ENCODE assay signal across 10 cellular contexts in the genomic region with DNA sequence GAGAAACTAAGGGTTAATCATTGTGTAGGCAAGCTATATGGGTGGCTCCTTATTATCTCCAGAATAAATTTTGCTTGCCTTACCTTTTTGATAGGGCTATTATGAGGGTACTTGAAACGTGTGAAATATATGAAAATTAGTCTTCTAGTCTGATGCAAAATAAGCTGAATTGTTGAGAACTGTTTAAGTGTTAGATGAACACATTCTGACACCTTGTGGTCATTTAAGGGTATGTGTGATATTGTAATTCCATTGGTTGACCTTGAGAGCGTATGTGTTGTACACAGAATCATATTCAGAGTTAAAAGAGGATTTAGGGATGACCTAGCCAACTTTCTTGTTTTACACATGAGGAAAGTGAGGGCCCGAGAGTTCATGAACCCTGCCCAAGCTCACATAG. TPM values are rescaled to one million over a fixed set of nuclear protein-coding genes. Genes with fewer than 3 reads are reported as not detected.
A peak's percentile ranks its signal among the peaks of the same experiment; 100 is the strongest.
DNase-seq lines count a peak whose midpoint lies in the region; ATAC-seq and TF ChIP-seq lines count a peak whose summit lies in the region.
"Had no signal": no experiment of that assay in that cellular context is flagged by ENCODE, and none has a peak within 500 bp of the region (broad histone marks: within the 10 kb centered on the region; RNA-seq: fewer than 3 reads in every experiment).

No MANE protein-coding gene starts in this region.

- H3K4me3 ChIP-seq in AG10803 (ENCODE audit: low read length) (no peak overlapping the region), GM23248 (no peak overlapping the region), RWPE2 (ENCODE audit: severe bottlenecking) (no peak overlapping the region)
- H3K4me3 ChIP-seq: Peyer's patch had no signal

- 41 to 44% methylated on average over 3 of the region's 3 CpGs for WGBS in GM23248 (ENCODE audit: low coverage in 1 of 2, low lambda C conversion rate in 2 of 2, missing lambda C conversion rate in 2 of 2), 2 experiments

- no peak overlapping the region for H2AFZ ChIP-seq in GM23248

- H3F3A ChIP-seq in GM23248 (ENCODE audit: insufficient read depth), result no peaks in the 10 kb centered on the region

- in situ Hi-C loops in GM23248 (cut with MboI), result loop anchor here (25.0 kb wide), 1 partner anchor 603 kb away; no protein-coding TSS in a partner anchor

- H3K36me3 ChIP-seq in GM23248 (ENCODE audit: low read depth) (no peaks in the 10 kb centered on the region), RWPE2 (ENCODE audit: low read depth) (no peaks in the 10 kb centered on the region)
- H3K36me3 ChIP-seq: Peyer's patch had no signal

- H3K27ac ChIP-seq in GM23248 (no peak overlapping the region), RWPE2 (ENCODE audit: poor library complexity, severe bottlenecking) (no peak overlapping the region)
- H3K27ac ChIP-seq: Peyer's patch had no signal

- H3K9me2 ChIP-seq in GM23248 (ENCODE audit: insufficient read depth), result no peaks in the 10 kb centered on the region

- H3K79me2 ChIP-seq in GM23248 (ENCODE audit: insufficient read depth), result no peaks in the 10 kb centered on the region

- H4K20me1 ChIP-seq in GM23248 (ENCODE audit: insufficient read depth), result no peaks in the 10 kb centered on the region

- H3K4me1 ChIP-seq in GM23248 (ENCODE audit: insufficient read depth), result no peaks in the 10 kb centered on the region
- H3K4me1 ChIP-seq in RWPE2 (ENCODE audit: insufficient read depth, poor library complexity, severe bottlenecking), result no peaks in the 10 kb centered on the region
- H3K4me1 ChIP-seq: Peyer's patch had no signal

- no peaks in the 10 kb centered on the region for H3K27me3 ChIP-seq in GM23248 (replicated peaks; ENCODE audit: insufficient read depth)
- no peaks in the 10 kb centered on the region for H3K27me3 ChIP-seq in RWPE2 (ENCODE audit: insufficient read depth, poor library complexity, severe bottlenecking)
- H3K27me3 ChIP-seq: Peyer's patch had no signal

- DNase-seq in AG10803 (ENCODE audit: low read depth) (peak; percentile 33), GM23248 (peak; percentile 48), RWPE2 (ENCODE audit: low spot score) (no peak), iPS-NIHi7 (ENCODE audit: extremely low spot score) (peak; percentile 38), mesenteric fat pad (ENCODE audit: low spot score) (no peak)
- DNase-seq: cerebellar nuclear complex, Peyer's patch had no signal

- no peaks in the 10 kb centered on the region for H3K9me3 ChIP-seq in GM23248 (ENCODE audit: low read depth)
- H3K9me3 ChIP-seq in RWPE2 (ENCODE audit: severe bottlenecking), result no peaks in the 10 kb centered on the region
- H3K9me3 ChIP-seq: Peyer's patch had no signal

- TF ChIP-seq CTCF in AG10803 (conservative IDR thresholded peaks at IDR 0.05; ENCODE audit: low read length), result peak; percentile 57
- peak; percentile 37 for TF ChIP-seq CTCF in RWPE2 (IDR thresholded peaks at IDR 0.05; ENCODE audit: poor library complexity, severe bottlenecking)

- no peak for ATAC-seq in RWPE2 (ENCODE audit: low read depth)
- no peak for ATAC-seq in HG02840 (IDR thresholded peaks at IDR 0.05; ENCODE audit: low FRiP score, unreplicated experiment)
- no peak for ATAC-seq in HG02973 (IDR thresholded peaks at IDR 0.05; ENCODE audit: unreplicated experiment)
- ATAC-seq in HG03159 (IDR thresholded peaks at IDR 0.05; ENCODE audit: unreplicated experiment), result no peak

- H3K4me2 ChIP-seq in GM23248 (ENCODE audit: unreplicated experiment), result no peak overlapping the region

- H3K9ac ChIP-seq in GM23248, result no peak overlapping the region

RNA-seq across cellular contexts. Expression of gene LINC00632, which starts 44.6 kb away (rescaled TPM):
- 17.7 and 20.6 TPM in 2 replicates for total RNA-seq in GM23248 (2014; rRNA removed; shearing (Covaris generic))
- polyA plus RNA-seq in GM23248 (2016; fragmentation: Nextera tagmentation; extraction: Ambion mirVana), result 36.7 and 40.7 TPM in 2 replicates
- total RNA-seq in mesenteric fat pad, result 3,113 TPM

Comparison
In these comparisons a context has a peak if more than half of its experiments do, and no peak if none do; other contexts are left out.
1. DNase-seq: peak in AG10803 (single experiment), GM23248 (single experiment) and iPS-NIHi7 (single experiment); none in RWPE2 (single experiment) and mesenteric fat pad (single experiment).
2. RNA of gene LINC00632, which starts 44.6 kb away (total RNA-seq): 3,113 TPM in mesenteric fat pad (single experiment); 17.7 to 20.6 TPM in GM23248; every median in the first group is over 100 times any median in the second.